In genomic region chr19:18469245-18470107, GRCh38 we compare ENCODE assay signal across 8 cellular contexts. TPM values are rescaled to one million over a fixed set of nuclear protein-coding genes. Genes with fewer than 3 reads are reported as not detected.
DNase-seq lines count a peak whose midpoint lies in the region; ATAC-seq and TF ChIP-seq lines count a peak whose summit lies in the region.

No MANE protein-coding gene starts in this region.

- ATAC-seq in mucosa of descending colon, result peak; percentile 71
- ATAC-seq in GM21737 (IDR thresholded peaks at IDR 0.05; ENCODE audit: unreplicated experiment), result no peak

- H3K4me3 Mint-ChIP-seq in activated CD4-positive, alpha-beta memory T cell treated with anti-CD3 and anti-CD28 coated beads for 36 hours, result no peak overlapping the region

- H3K4me1 ChIP-seq in endocrine pancreas (ENCODE audit: control insufficient read depth, insufficient read depth, low read length) (no peaks in the 10 kb centered on the region), mucosa of descending colon (ENCODE audit: low read depth) (peaks cover 37% of the 10 kb centered on the region)

- peaks cover 3% of the 10 kb centered on the region for H3K36me3 Mint-ChIP-seq in activated CD4-positive, alpha-beta memory T cell treated with anti-CD3 and anti-CD28 coated beads for 36 hours

- TF ChIP-seq CTCF in GM12865 (IDR thresholded peaks at IDR 0.05; ENCODE audit: insufficient read depth, low read depth, low read length, missing control alignments) (peak; percentile 65), mucosa of descending colon (IDR thresholded peaks at IDR 0.05) (peak; percentile 61)

- no peaks in the 10 kb centered on the region for H3K27me3 Mint-ChIP-seq in activated CD4-positive, alpha-beta memory T cell treated with anti-CD3 and anti-CD28 coated beads for 36 hours

- intact Hi-C loops in activated CD4-positive, alpha-beta memory T cell treated with anti-CD3 and anti-CD28 coated beads for 36 hours (cut with micrococcal nuclease), result loop anchor here (2.0 to 10.0 kb wide), 2 partner anchors 51 to 375 kb away; no protein-coding TSS in a partner anchor
- intact Hi-C loops in mucosa of descending colon (cut with DNase I, micrococcal nuclease), result no loop called here

- no peaks in the 10 kb centered on the region for H3K9me3 ChIP-seq in endocrine pancreas (ENCODE audit: control insufficient read depth, low read length)
- no peaks in the 10 kb centered on the region for H3K9me3 ChIP-seq in mucosa of descending colon

- CTCF ChIA-PET in activated CD4-positive, alpha-beta memory T cell treated with anti-CD3 and anti-CD28 coated beads for 36 hours (lab: Charles Lee), result interaction anchor here (0.6 to 6.4 kb wide), 23 partner anchors 9 to 449 kb away, joined by 3 to 61 read pairs (median 4); partner anchors contain the start of genes ELL and UBA52

- H3K9ac ChIP-seq in endocrine pancreas (ENCODE audit: control insufficient read depth, insufficient read depth, low read length), result peak overlapping the region; percentile 22

- no peaks in the 10 kb centered on the region for H3K36me3 ChIP-seq in endocrine pancreas (ENCODE audit: control insufficient read depth, insufficient read depth, low read length)
- no peaks in the 10 kb centered on the region for H3K36me3 ChIP-seq in mucosa of descending colon (ENCODE audit: low read depth)

- H3K9me3 Mint-ChIP-seq in activated CD4-positive, alpha-beta memory T cell treated with anti-CD3 and anti-CD28 coated beads for 36 hours, result no peaks in the 10 kb centered on the region

- POLR2A ChIA-PET in activated CD4-positive, alpha-beta memory T cell treated with anti-CD3 and anti-CD28 coated beads for 36 hours (lab: Charles Lee), result interaction anchor here (1.0 kb wide), 1 partner anchor 50 kb away, joined by 3 read pairs; no protein-coding TSS in a partner anchor

- H3K4me1 Mint-ChIP-seq in activated CD4-positive, alpha-beta memory T cell treated with anti-CD3 and anti-CD28 coated beads for 36 hours (ENCODE audit: low read depth), result peaks cover 20% of the 10 kb centered on the region

- no peaks in the 10 kb centered on the region for H3K27me3 ChIP-seq in endocrine pancreas (ENCODE audit: control insufficient read depth, insufficient read depth, low read length)

- no peak overlapping the region for H3K4me3 ChIP-seq in GM12865 (ENCODE audit: low read depth, low read length)
- no peak overlapping the region for H3K4me3 ChIP-seq in endocrine pancreas (ENCODE audit: control insufficient read depth, insufficient read depth, low read length)
- no peak overlapping the region for H3K4me3 ChIP-seq in mucosa of descending colon

- peak overlapping the region; percentile 13 for H3K27ac Mint-ChIP-seq in activated CD4-positive, alpha-beta memory T cell treated with anti-CD3 and anti-CD28 coated beads for 36 hours

- DNase-seq in GM12865 (ENCODE audit: low read depth) (peak; percentile 59), NCI-H1694 (lab: John Stamatoyannopoulos, UW) (peak; percentile 34), mucosa of descending colon (peak in 2 of 3 donors; percentile 76 to 82), foreskin melanocyte (no peak)
- DNase-seq in activated CD4-positive, alpha-beta memory T cell treated with anti-CD3 and anti-CD28 coated beads for 36 hours, result peak; percentile 75
- DNase-seq in stimulated activated naive CD4-positive, alpha-beta T cell (lab: John Stamatoyannopoulos, UW), result peak in 5 of 6 experiments; percentile 33 to 56 (median 42)

RNA-seq across cellular contexts. Expression of gene ISYNA1, which starts 31.5 kb away (rescaled TPM):
- 10 to 100 TPM; 19.3 to 20.0 TPM for total RNA-seq in activated CD4-positive, alpha-beta memory T cell treated with anti-CD3 and anti-CD28 coated beads for 36 hours
- 10 to 100 TPM; 10.2 to 20.0 (median 13.2) TPM for total RNA-seq in mucosa of descending colon

RNA-seq across cellular contexts. Expression of gene SSBP4, which starts 50.3 kb away (rescaled TPM):
- 100 to 1,000 TPM in 1 of 2 experiments, 10 to 100 TPM in 1; 97.9 to 102 TPM for total RNA-seq in activated CD4-positive, alpha-beta memory T cell treated with anti-CD3 and anti-CD28 coated beads for 36 hours
- total RNA-seq in mucosa of descending colon, result 10 to 100 TPM; 31.2 to 48.6 (median 41.1) TPM

RNA-seq across cellular contexts. Expression of gene ELL, which starts 52.4 kb away (rescaled TPM):
- total RNA-seq in activated CD4-positive, alpha-beta memory T cell treated with anti-CD3 and anti-CD28 coated beads for 36 hours, result 10 to 100 TPM; 24.7 to 29.7 TPM
- total RNA-seq in mucosa of descending colon, result 10 to 100 TPM; 17.8 to 21.6 (median 18.9) TPM
